ENCODE assay signal across 20 cellular contexts in the genomic region with DNA sequence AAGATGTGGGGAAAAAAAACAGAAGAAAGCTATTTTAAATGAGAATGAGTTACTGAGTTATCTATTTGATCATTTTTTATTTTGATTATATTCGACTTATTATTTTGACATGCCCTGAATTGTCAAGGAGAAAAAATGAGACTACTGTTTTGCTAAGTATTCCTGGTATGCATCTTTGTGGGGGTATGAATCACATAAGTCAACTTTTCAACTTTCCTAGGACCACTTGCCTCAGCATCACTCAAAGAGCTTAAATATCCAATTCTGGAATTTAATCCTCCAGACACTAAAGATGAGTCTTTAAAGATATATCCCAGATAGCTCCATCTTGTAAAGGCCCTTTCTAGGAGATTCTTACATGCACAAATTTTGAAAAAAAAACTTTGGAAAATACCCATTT.
"Had no signal": no experiment of that assay in that cellular context is flagged by ENCODE, and none has a peak within 500 bp of the region (broad histone marks: within the 10 kb centered on the region; RNA-seq: fewer than 3 reads in every experiment).

No MANE protein-coding gene starts in this region.

- H3K36me3 ChIP-seq: MG63 had no signal

- H3K27me3 ChIP-seq: MG63 had no signal

- DNase-seq: IMR-90, Karpas-422, KG1, MG63, NCI-H1092, NCI-H1105 treated with DMSO at 0.1 percent for 48 hours, NCI-H1417 treated with DMSO at 0.1 percent for 48 hours, NCI-H146, NCI-H1694 treated with DMSO at 0.1 percent for 48 hours, NCI-H1930, NCI-H2081, NCI-H2107, NCI-H2227 treated with DMSO at 0.1 percent for 48 hours, NCI-H524, NCI-H526 treated with DMSO at 0.1 percent for 48 hours, NCI-H748 treated with DMSO at 0.1 percent for 48 hours, SHP77 had no signal

- H3K4me3 ChIP-seq: MG63 had no signal

- ATAC-seq: HepG2, Panc1 had no signal

- FAIRE-seq: HepG2 had no signal

- H3K27ac ChIP-seq: RWPE1 had no signal
